19 cellular contexts compared by ENCODE assay signal in genomic region chr22:21626735-21627469, GRCh38. TPM values are rescaled to one million over a fixed set of nuclear protein-coding genes. Genes with fewer than 3 reads are reported as not detected.
DNase-seq lines count a peak whose midpoint lies in the region; ATAC-seq, FAIRE-seq and TF ChIP-seq lines count a peak whose summit lies in the region.
"Had no signal": no experiment of that assay in that cellular context is flagged by ENCODE, and none has a peak within 500 bp of the region (broad histone marks: within the 10 kb centered on the region; RNA-seq: fewer than 3 reads in every experiment).

No MANE protein-coding gene starts in this region.

- peak overlapping the region in 4 of 5 experiments; percentile 30 to 95 (median 68) for H3K27ac Mint-ChIP-seq in brain
- H3K27ac Mint-ChIP-seq in type B pancreatic cell: no peak overlapping the region

- H3K4me1 ChIP-seq in HepG2 (ENCODE audit: insufficient read depth, low read length): peaks cover 21% of the 10 kb centered on the region
- peaks cover 0 to 23% (median 3%) of the 10 kb centered on the region in 4 donors for H3K4me1 ChIP-seq in right lobe of liver
- H3K4me1 ChIP-seq: foreskin keratinocyte had no signal

- no peak overlapping the region for H3K4me2 ChIP-seq in HepG2 (ENCODE audit: low read depth, low read length)

- peaks cover 2% of the 10 kb centered on the region for H3K27me3 Mint-ChIP-seq in brain
- no peaks in the 10 kb centered on the region for H3K27me3 Mint-ChIP-seq in type B pancreatic cell

- H3K79me2 ChIP-seq in HepG2 (ENCODE audit: insufficient read depth, low read length): peaks cover 19% of the 10 kb centered on the region

- intact Hi-C loops in HepG2 (cut with micrococcal nuclease; ENCODE audit: unreplicated experiment): no loop called here
- intact Hi-C loops in right lobe of liver (cut with DNase I): loop anchor here in 1 of 2 donors (5.0 kb wide), 1 partner anchor 45 kb away; no protein-coding TSS in a partner anchor

- H4K20me1 ChIP-seq in HepG2 (ENCODE audit: insufficient read depth, low read length): peaks cover 10% of the 10 kb centered on the region

- no peak for TF ChIP-seq EP300 in HepG2 (IDR thresholded peaks at IDR 0.05; ENCODE audit: low read depth in 2 of 2, low read length in 2 of 2)
- no peak for TF ChIP-seq EP300 in HepG2 (CRISPR knock-in tag; IDR thresholded peaks at IDR 0.05; ENCODE audit: borderline replicate concordance)

- H3K9ac ChIP-seq in HepG2 (ENCODE audit: insufficient read depth, low read depth, low read length): no peak overlapping the region

- no peak for TF ChIP-seq CTCF in HepG2 (CRISPR knock-in tag; IDR thresholded peaks at IDR 0.05)
- no peak for TF ChIP-seq CTCF in right lobe of liver (IDR thresholded peaks at IDR 0.05)
- no peak for TF ChIP-seq CTCF in brain (conservative IDR thresholded peaks at IDR 0.05)
- TF ChIP-seq CTCF in type B pancreatic cell (conservative IDR thresholded peaks at IDR 0.05): no peak

- H3K4me1 Mint-ChIP-seq in brain: peaks cover 40% of the 10 kb centered on the region
- peaks cover 33% of the 10 kb centered on the region for H3K4me1 Mint-ChIP-seq in type B pancreatic cell (ENCODE audit: unreplicated experiment)

- H3K27ac ChIP-seq in HepG2 (ENCODE audit: extremely low read length, insufficient read depth, low read length) (no peak overlapping the region), right lobe of liver (no peak overlapping the region)
- H3K27ac ChIP-seq: adrenal gland, foreskin keratinocyte had no signal

- peaks cover 20% of the 10 kb centered on the region for H3K36me3 Mint-ChIP-seq in brain
- H3K36me3 Mint-ChIP-seq in type B pancreatic cell: peaks cover 12% of the 10 kb centered on the region

- 93% methylated on average over 9 of the region's 11 CpGs for WGBS in HepG2 (ENCODE audit: low lambda C conversion rate)
- WGBS in right lobe of liver (ENCODE audit: insufficient coverage, low coverage, low lambda C conversion rate, missing lambda C conversion rate): 90% methylated on average over 6 of the region's 11 CpGs

- POLR2A ChIA-PET in HepG2 (lab: Yijun Ruan, JAX): interaction anchor here (2.3 kb wide), 1 partner anchor 15 kb away, joined by 12 read pairs; the partner anchor contains the start of gene SDF2L1

- no peaks in the 10 kb centered on the region for H3K9me3 ChIP-seq in HepG2 (ENCODE audit: low read length)
- H3K9me3 ChIP-seq in right lobe of liver: no peaks in the 10 kb centered on the region
- H3K9me3 ChIP-seq: adrenal gland had no signal

- H3K36me3 ChIP-seq in HepG2 (replicated peaks in 1 of 2; ENCODE audit: control insufficient read depth in 1 of 2, insufficient read depth in 2 of 2, low read length in 2 of 2): peaks cover 2 to 35% of the 10 kb centered on the region in 2 experiments; a peak in 3 of 5 replicates
- H3K36me3 ChIP-seq in right lobe of liver: peaks cover 0 to 6% (median 0%) of the 10 kb centered on the region in 4 donors

- in situ Hi-C loops in HepG2 (cut with HindIII; ENCODE audit: extremely low pct_ligation_motif_present, low pct_unique_long_range_greater_than_20kb): no loop called here

- DNase-seq in HepG2 (ENCODE audit: low spot score): no peak
- no peak for DNase-seq in right lobe of liver
- peak; percentile 77 for DNase-seq in NCI-H2171 treated with DMSO at 0.1 percent for 48 hours (lab: John Stamatoyannopoulos, UW)
- no peak for DNase-seq in type B pancreatic cell (ENCODE audit: extremely low spot score, unreplicated experiment)
- no peak for DNase-seq in NCI-H1092 (lab: John Stamatoyannopoulos, UW)
- no peak for DNase-seq in NCI-H69 (lab: John Stamatoyannopoulos, UW)
- DNase-seq: activated CD4-positive, CD25-positive, alpha-beta regulatory T cell; adrenal gland; foreskin keratinocyte; NCI-H510A; stimulated activated CD4-positive, alpha-beta T cell treated with anti-CD3 and anti-CD28 coated beads, Interleukin-12 subunit alpha, Interleukin-12 subunit beta, amount 100 ng/mL, for 4 hours; stimulated activated CD8-positive, alpha-beta memory T cell treated with anti-CD3 and anti-CD28 coated beads, Interleukin-4, amount 100 ng/mL, for 48 hours had no signal

- no peaks in the 10 kb centered on the region for H3K27me3 ChIP-seq in HepG2 (ENCODE audit: control insufficient read depth in 1 of 2, insufficient read depth in 2 of 2, low read length in 2 of 2)
- no peaks in the 10 kb centered on the region for H3K27me3 ChIP-seq in right lobe of liver
- H3K27me3 ChIP-seq: adrenal gland, dorsolateral prefrontal cortex, foreskin keratinocyte had no signal

- H3K4me3 ChIP-seq in HepG2 (replicated peaks in 1 of 3; ENCODE audit: insufficient read depth in 1 of 3, low read depth in 2 of 3, low read length in 3 of 3) (no peak overlapping the region), right lobe of liver (no peak overlapping the region)
- H3K4me3 ChIP-seq: adrenal gland, dorsolateral prefrontal cortex had no signal

- TF ChIP-seq POLR2A in HepG2 (IDR thresholded peaks at IDR 0.05; ENCODE audit: insufficient read depth in 1 of 2, low read depth in 2 of 2, low read length in 2 of 2): no peak
- no peak for TF ChIP-seq POLR2A in right lobe of liver (IDR thresholded peaks at IDR 0.05)

- no TSS peak for BruUV-seq in HepG2 (replicated peaks; lab: Mats Ljungman, UMichigan)

- H3K4me3 Mint-ChIP-seq in brain (peak overlapping the region; percentile 46 to 73 (median 61)), type B pancreatic cell (peak overlapping the region; percentile 60)
- H3K4me3 Mint-ChIP-seq: CD14-positive monocyte had no signal

- H2AFZ ChIP-seq in HepG2 (ENCODE audit: low read length): no peak overlapping the region

- ATAC-seq in HepG2: no peak
- ATAC-seq in right lobe of liver: no peak
- ATAC-seq in GM18520 (IDR thresholded peaks at IDR 0.05; ENCODE audit: unreplicated experiment): no peak
- ATAC-seq: foreskin keratinocyte, Right ventricle myocardium inferior had no signal

- CTCF ChIA-PET in HepG2 (lab: Yijun Ruan, JAX; ENCODE audit: low intra/inter-chr PET ratio, low total read pairs): interaction anchor here (0.9 kb wide), 1 partner anchor 20 kb away, joined by 3 read pairs; no protein-coding TSS in a partner anchor

- TF ChIP-seq RAD21 in HepG2 (CRISPR knock-in tag; IDR thresholded peaks at IDR 0.05): no peak

- no peaks in the 10 kb centered on the region for H3K9me3 Mint-ChIP-seq in brain
- H3K9me3 Mint-ChIP-seq in type B pancreatic cell: no peaks in the 10 kb centered on the region
- H3K9me3 Mint-ChIP-seq: CD14-positive monocyte had no signal

- no peak for FAIRE-seq in HepG2 (lab: Jason Lieb, UNC)
- FAIRE-seq: H1, islet of Langerhans had no signal

RNA-seq across cellular contexts. Expression of gene YDJC, which starts 2.9 kb away (rescaled TPM):
- total RNA-seq in HepG2 (2016; rRNA removed; fragmentation: Illumina TruSeq; extraction: Trizol) (27.0 and 32.0 TPM in 2 replicates), right lobe of liver (10 to 100 TPM in 2 of 6 experiments, 1 to 10 TPM in 4; 7.1 to 29.0 (median 7.8) TPM), type B pancreatic cell (ENCODE audit: low replicate concordance) (20.7 and 24.5 TPM in 2 replicates)
- 18.2 and 18.6 TPM in 2 replicates for total RNA-seq in HepG2 (2016; cell fraction: cytosol; rRNA removed; fragmentation: Illumina TruSeq; extraction: Trizol; ENCODE audit: low read depth)
- 28.2 and 30.6 TPM in 2 replicates for total RNA-seq in HepG2 (2016; cell fraction: insoluble cytoplasmic fraction; rRNA removed; fragmentation: Illumina TruSeq; extraction: Trizol)
- 30.4 and 39.2 TPM in 2 replicates for total RNA-seq in HepG2 (2016; cell fraction: membrane; rRNA removed; fragmentation: Illumina TruSeq; extraction: Trizol)
- 14.3 and 16.0 TPM in 2 replicates for total RNA-seq in HepG2 (2016; cell fraction: nucleus; rRNA removed; fragmentation: Illumina TruSeq; extraction: Trizol)
- polyA plus RNA-seq in HepG2 (2011; rRNA removed) (15.3 and 19.9 TPM in 2 replicates), brain (ENCODE audit: insufficient read depth, low read depth, low replicate concordance) (16.1 TPM)
- 15.7 and 30.3 TPM in 2 replicates for polyA plus RNA-seq in HepG2 (2011; cell fraction: cytosol; rRNA removed)
- 42.4 and 43.1 TPM in 2 replicates for polyA plus RNA-seq in HepG2 (2011; cell fraction: nucleus; rRNA removed)
- 10.8 and 14.7 TPM in 2 replicates for polyA plus RNA-seq in HepG2 (2012)
- polyA plus RNA-seq in HepG2 (2016; cell fraction: cytosol; fragmentation: Illumina TruSeq; extraction: Trizol; ENCODE audit: low read depth): 20.1 and 25.1 TPM in 2 replicates
- 30.6 and 33.5 TPM in 2 replicates for polyA plus RNA-seq in HepG2 (2016; cell fraction: insoluble cytoplasmic fraction; fragmentation: Illumina TruSeq; extraction: Trizol; ENCODE audit: low read depth)
- 32.1 and 32.9 TPM in 2 replicates for polyA plus RNA-seq in HepG2 (2016; cell fraction: membrane; fragmentation: Illumina TruSeq; extraction: Trizol; ENCODE audit: low read depth)
- 31.4 and 34.1 TPM in 2 replicates for polyA plus RNA-seq in HepG2 (2016; cell fraction: nucleus; fragmentation: Illumina TruSeq; extraction: Trizol; ENCODE audit: insufficient read depth, low read depth)
- 24.6 and 29.4 TPM in 2 replicates for polyA minus RNA-seq in HepG2 (2011; rRNA and poly(A)+ RNA removed; ENCODE audit: low replicate concordance)
- 8.5 and 10.8 TPM in 2 replicates for polyA minus RNA-seq in HepG2 (2011; cell fraction: cytosol; rRNA and poly(A)+ RNA removed)
- polyA minus RNA-seq in HepG2 (2011; cell fraction: nucleus; rRNA and poly(A)+ RNA removed): 11.7 and 13.1 TPM in 2 replicates

RNA-seq across cellular contexts. Expression of gene CCDC116, which starts 5.7 kb away (rescaled TPM):
- total RNA-seq in HepG2 (2016; rRNA removed; fragmentation: Illumina TruSeq; extraction: Trizol) (0.33 TPM in 1 of 2 replicates, not detected in the other), right lobe of liver (not detected), type B pancreatic cell (ENCODE audit: low replicate concordance) (0.21 and 0.87 TPM in 2 replicates)
- 0.09 TPM in 1 of 2 replicates, not detected in the other for total RNA-seq in HepG2 (2016; cell fraction: cytosol; rRNA removed; fragmentation: Illumina TruSeq; extraction: Trizol; ENCODE audit: low read depth)
- 0.13 and 0.15 TPM in 2 replicates for total RNA-seq in HepG2 (2016; cell fraction: insoluble cytoplasmic fraction; rRNA removed; fragmentation: Illumina TruSeq; extraction: Trizol)
- 0.28 TPM in 1 of 2 replicates, not detected in the other for total RNA-seq in HepG2 (2016; cell fraction: membrane; rRNA removed; fragmentation: Illumina TruSeq; extraction: Trizol)
- 0.19 and 0.28 TPM in 2 replicates for total RNA-seq in HepG2 (2016; cell fraction: nucleus; rRNA removed; fragmentation: Illumina TruSeq; extraction: Trizol)
- polyA plus RNA-seq in HepG2 (2011; rRNA removed) (0.05 and 0.15 TPM in 2 replicates), brain (ENCODE audit: insufficient read depth, low read depth, low replicate concordance) (0.24 TPM)
- 0.04 and 0.13 TPM in 2 replicates for polyA plus RNA-seq in HepG2 (2011; cell fraction: cytosol; rRNA removed)
- 0.78 and 0.79 TPM in 2 replicates for polyA plus RNA-seq in HepG2 (2011; cell fraction: nucleus; rRNA removed)
- polyA plus RNA-seq in HepG2 (2012): 0.05 and 0.15 TPM in 2 replicates
- 0.05 and 0.07 TPM in 2 replicates for polyA plus RNA-seq in HepG2 (2016; cell fraction: cytosol; fragmentation: Illumina TruSeq; extraction: Trizol; ENCODE audit: low read depth)
- 0.17 TPM in 1 of 2 replicates, not detected in the other for polyA plus RNA-seq in HepG2 (2016; cell fraction: insoluble cytoplasmic fraction; fragmentation: Illumina TruSeq; extraction: Trizol; ENCODE audit: low read depth)
- polyA plus RNA-seq in HepG2 (2016; cell fraction: membrane; fragmentation: Illumina TruSeq; extraction: Trizol; ENCODE audit: low read depth): 0.16 TPM in 1 of 2 replicates, not detected in the other
- 0.64 and 0.97 TPM in 2 replicates for polyA plus RNA-seq in HepG2 (2016; cell fraction: nucleus; fragmentation: Illumina TruSeq; extraction: Trizol; ENCODE audit: insufficient read depth, low read depth)
- polyA minus RNA-seq in HepG2 (2011; rRNA and poly(A)+ RNA removed; ENCODE audit: low replicate concordance): 0.07 and 0.12 TPM in 2 replicates
- polyA minus RNA-seq in HepG2 (2011; cell fraction: cytosol; rRNA and poly(A)+ RNA removed): not detected in 2 replicates
- polyA minus RNA-seq in HepG2 (2011; cell fraction: nucleus; rRNA and poly(A)+ RNA removed): 0.39 and 0.50 TPM in 2 replicates
- total RNA-seq: H1 had no signal
- polyA plus RNA-seq: CD14-positive monocyte had no signal

RNA-seq across cellular contexts. Expression of gene SDF2L1, which starts 15.2 kb away (rescaled TPM):
- total RNA-seq in HepG2 (2016; rRNA removed; fragmentation: Illumina TruSeq; extraction: Trizol) (39.7 and 57.4 TPM in 2 replicates), right lobe of liver (10 to 100 TPM; 33.1 to 85.7 (median 71.6) TPM), type B pancreatic cell (ENCODE audit: low replicate concordance) (56.3 and 56.5 TPM in 2 replicates)
- 33.2 and 40.3 TPM in 2 replicates for total RNA-seq in HepG2 (2016; cell fraction: cytosol; rRNA removed; fragmentation: Illumina TruSeq; extraction: Trizol; ENCODE audit: low read depth)
- 40.0 and 62.7 TPM in 2 replicates for total RNA-seq in HepG2 (2016; cell fraction: insoluble cytoplasmic fraction; rRNA removed; fragmentation: Illumina TruSeq; extraction: Trizol)
- 45.7 and 54.6 TPM in 2 replicates for total RNA-seq in HepG2 (2016; cell fraction: membrane; rRNA removed; fragmentation: Illumina TruSeq; extraction: Trizol)
- total RNA-seq in HepG2 (2016; cell fraction: nucleus; rRNA removed; fragmentation: Illumina TruSeq; extraction: Trizol): 34.2 and 40.4 TPM in 2 replicates
- polyA plus RNA-seq in HepG2 (2011; rRNA removed) (16.6 and 18.0 TPM in 2 replicates), brain (ENCODE audit: insufficient read depth, low read depth, low replicate concordance) (19.1 TPM)
- 15.2 and 26.9 TPM in 2 replicates for polyA plus RNA-seq in HepG2 (2011; cell fraction: cytosol; rRNA removed)
- polyA plus RNA-seq in HepG2 (2011; cell fraction: nucleus; rRNA removed): 10.9 and 11.0 TPM in 2 replicates
- 13.3 and 21.0 TPM in 2 replicates for polyA plus RNA-seq in HepG2 (2012)
- polyA plus RNA-seq in HepG2 (2016; cell fraction: cytosol; fragmentation: Illumina TruSeq; extraction: Trizol; ENCODE audit: low read depth): 42.3 and 50.0 TPM in 2 replicates
- 46.2 TPM in 2 replicates for polyA plus RNA-seq in HepG2 (2016; cell fraction: insoluble cytoplasmic fraction; fragmentation: Illumina TruSeq; extraction: Trizol; ENCODE audit: low read depth)
- 43.9 and 48.5 TPM in 2 replicates for polyA plus RNA-seq in HepG2 (2016; cell fraction: membrane; fragmentation: Illumina TruSeq; extraction: Trizol; ENCODE audit: low read depth)
- polyA plus RNA-seq in HepG2 (2016; cell fraction: nucleus; fragmentation: Illumina TruSeq; extraction: Trizol; ENCODE audit: insufficient read depth, low read depth): 73.9 and 89.3 TPM in 2 replicates
- 24.5 and 32.2 TPM in 2 replicates for polyA minus RNA-seq in HepG2 (2011; rRNA and poly(A)+ RNA removed; ENCODE audit: low replicate concordance)
- 8.3 and 14.1 TPM in 2 replicates for polyA minus RNA-seq in HepG2 (2011; cell fraction: cytosol; rRNA and poly(A)+ RNA removed)
- 2.6 and 5.5 TPM in 2 replicates for polyA minus RNA-seq in HepG2 (2011; cell fraction: nucleus; rRNA and poly(A)+ RNA removed)

RNA-seq across cellular contexts. Expression of gene PPIL2, which starts 38.9 kb away (rescaled TPM):
- total RNA-seq in HepG2 (2016; rRNA removed; fragmentation: Illumina TruSeq; extraction: Trizol): 31.6 and 31.9 TPM in 2 replicates
- total RNA-seq in HepG2 (2016; cell fraction: cytosol; rRNA removed; fragmentation: Illumina TruSeq; extraction: Trizol; ENCODE audit: low read depth): 9.2 and 10.5 TPM in 2 replicates
- total RNA-seq in HepG2 (2016; cell fraction: insoluble cytoplasmic fraction; rRNA removed; fragmentation: Illumina TruSeq; extraction: Trizol): 23.6 and 33.0 TPM in 2 replicates
- 9.1 and 9.4 TPM in 2 replicates for total RNA-seq in HepG2 (2016; cell fraction: membrane; rRNA removed; fragmentation: Illumina TruSeq; extraction: Trizol)
- total RNA-seq in HepG2 (2016; cell fraction: nucleus; rRNA removed; fragmentation: Illumina TruSeq; extraction: Trizol): 42.7 and 45.7 TPM in 2 replicates
- polyA plus RNA-seq in HepG2 (2011; rRNA removed): 56.1 and 59.4 TPM in 2 replicates
- 22.8 and 28.5 TPM in 2 replicates for polyA plus RNA-seq in HepG2 (2011; cell fraction: cytosol; rRNA removed)
- polyA plus RNA-seq in HepG2 (2011; cell fraction: nucleus; rRNA removed): 197 and 240 TPM in 2 replicates
- polyA plus RNA-seq in HepG2 (2012): 26.0 and 29.4 TPM in 2 replicates
- polyA plus RNA-seq in HepG2 (2016; cell fraction: cytosol; fragmentation: Illumina TruSeq; extraction: Trizol; ENCODE audit: low read depth): 2.5 and 3.3 TPM in 2 replicates
- polyA plus RNA-seq in HepG2 (2016; cell fraction: insoluble cytoplasmic fraction; fragmentation: Illumina TruSeq; extraction: Trizol; ENCODE audit: low read depth): 30.7 and 39.2 TPM in 2 replicates
- polyA plus RNA-seq in HepG2 (2016; cell fraction: membrane; fragmentation: Illumina TruSeq; extraction: Trizol; ENCODE audit: low read depth): 6.2 and 7.6 TPM in 2 replicates
- 66.3 and 80.1 TPM in 2 replicates for polyA plus RNA-seq in HepG2 (2016; cell fraction: nucleus; fragmentation: Illumina TruSeq; extraction: Trizol; ENCODE audit: insufficient read depth, low read depth)
- 22.5 and 39.0 TPM in 2 replicates for polyA minus RNA-seq in HepG2 (2011; rRNA and poly(A)+ RNA removed; ENCODE audit: low replicate concordance)
- 15.4 and 16.6 TPM in 2 replicates for polyA minus RNA-seq in HepG2 (2011; cell fraction: cytosol; rRNA and poly(A)+ RNA removed)
- polyA minus RNA-seq in HepG2 (2011; cell fraction: nucleus; rRNA and poly(A)+ RNA removed): 108 and 114 TPM in 2 replicates
- total RNA-seq in right lobe of liver: 10 to 100 TPM; 18.9 to 24.2 (median 22.1) TPM
- polyA plus RNA-seq in brain (ENCODE audit: insufficient read depth, low read depth, low replicate concordance): 25.8 TPM
- 41.1 and 49.2 TPM in 2 replicates for total RNA-seq in type B pancreatic cell (ENCODE audit: low replicate concordance)

RNA-seq across cellular contexts. Expression of gene UBE2L3, which starts 59.4 kb away (rescaled TPM):
- total RNA-seq in HepG2 (2016; rRNA removed; fragmentation: Illumina TruSeq; extraction: Trizol) (58.1 and 74.0 TPM in 2 replicates), right lobe of liver (10 to 100 TPM; 16.8 to 34.4 (median 22.1) TPM), type B pancreatic cell (ENCODE audit: low replicate concordance) (60.8 and 63.1 TPM in 2 replicates)
- total RNA-seq in HepG2 (2016; cell fraction: cytosol; rRNA removed; fragmentation: Illumina TruSeq; extraction: Trizol; ENCODE audit: low read depth): 18.9 and 21.0 TPM in 2 replicates
- total RNA-seq in HepG2 (2016; cell fraction: insoluble cytoplasmic fraction; rRNA removed; fragmentation: Illumina TruSeq; extraction: Trizol): 54.7 and 71.2 TPM in 2 replicates
- total RNA-seq in HepG2 (2016; cell fraction: membrane; rRNA removed; fragmentation: Illumina TruSeq; extraction: Trizol): 28.3 and 30.3 TPM in 2 replicates
- 19.5 and 20.6 TPM in 2 replicates for total RNA-seq in HepG2 (2016; cell fraction: nucleus; rRNA removed; fragmentation: Illumina TruSeq; extraction: Trizol)
- polyA plus RNA-seq in HepG2 (2011; rRNA removed) (28.4 and 30.2 TPM in 2 replicates), brain (ENCODE audit: insufficient read depth, low read depth, low replicate concordance) (89.0 TPM)
- 23.5 and 29.7 TPM in 2 replicates for polyA plus RNA-seq in HepG2 (2011; cell fraction: cytosol; rRNA removed)
- polyA plus RNA-seq in HepG2 (2011; cell fraction: nucleus; rRNA removed): 6.3 and 8.9 TPM in 2 replicates
- polyA plus RNA-seq in HepG2 (2012): 34.6 and 41.4 TPM in 2 replicates
- polyA plus RNA-seq in HepG2 (2016; cell fraction: cytosol; fragmentation: Illumina TruSeq; extraction: Trizol; ENCODE audit: low read depth): 22.0 and 22.8 TPM in 2 replicates
- 108 and 112 TPM in 2 replicates for polyA plus RNA-seq in HepG2 (2016; cell fraction: insoluble cytoplasmic fraction; fragmentation: Illumina TruSeq; extraction: Trizol; ENCODE audit: low read depth)
- 30.8 and 30.9 TPM in 2 replicates for polyA plus RNA-seq in HepG2 (2016; cell fraction: membrane; fragmentation: Illumina TruSeq; extraction: Trizol; ENCODE audit: low read depth)
- polyA plus RNA-seq in HepG2 (2016; cell fraction: nucleus; fragmentation: Illumina TruSeq; extraction: Trizol; ENCODE audit: insufficient read depth, low read depth): 38.8 and 39.3 TPM in 2 replicates
- 22.7 and 33.2 TPM in 2 replicates for polyA minus RNA-seq in HepG2 (2011; rRNA and poly(A)+ RNA removed; ENCODE audit: low replicate concordance)
- polyA minus RNA-seq in HepG2 (2011; cell fraction: cytosol; rRNA and poly(A)+ RNA removed): 16.1 and 16.5 TPM in 2 replicates
- 8.5 and 11.7 TPM in 2 replicates for polyA minus RNA-seq in HepG2 (2011; cell fraction: nucleus; rRNA and poly(A)+ RNA removed)
